ENCODE assay signal across 9 cellular contexts in the genomic region with DNA sequence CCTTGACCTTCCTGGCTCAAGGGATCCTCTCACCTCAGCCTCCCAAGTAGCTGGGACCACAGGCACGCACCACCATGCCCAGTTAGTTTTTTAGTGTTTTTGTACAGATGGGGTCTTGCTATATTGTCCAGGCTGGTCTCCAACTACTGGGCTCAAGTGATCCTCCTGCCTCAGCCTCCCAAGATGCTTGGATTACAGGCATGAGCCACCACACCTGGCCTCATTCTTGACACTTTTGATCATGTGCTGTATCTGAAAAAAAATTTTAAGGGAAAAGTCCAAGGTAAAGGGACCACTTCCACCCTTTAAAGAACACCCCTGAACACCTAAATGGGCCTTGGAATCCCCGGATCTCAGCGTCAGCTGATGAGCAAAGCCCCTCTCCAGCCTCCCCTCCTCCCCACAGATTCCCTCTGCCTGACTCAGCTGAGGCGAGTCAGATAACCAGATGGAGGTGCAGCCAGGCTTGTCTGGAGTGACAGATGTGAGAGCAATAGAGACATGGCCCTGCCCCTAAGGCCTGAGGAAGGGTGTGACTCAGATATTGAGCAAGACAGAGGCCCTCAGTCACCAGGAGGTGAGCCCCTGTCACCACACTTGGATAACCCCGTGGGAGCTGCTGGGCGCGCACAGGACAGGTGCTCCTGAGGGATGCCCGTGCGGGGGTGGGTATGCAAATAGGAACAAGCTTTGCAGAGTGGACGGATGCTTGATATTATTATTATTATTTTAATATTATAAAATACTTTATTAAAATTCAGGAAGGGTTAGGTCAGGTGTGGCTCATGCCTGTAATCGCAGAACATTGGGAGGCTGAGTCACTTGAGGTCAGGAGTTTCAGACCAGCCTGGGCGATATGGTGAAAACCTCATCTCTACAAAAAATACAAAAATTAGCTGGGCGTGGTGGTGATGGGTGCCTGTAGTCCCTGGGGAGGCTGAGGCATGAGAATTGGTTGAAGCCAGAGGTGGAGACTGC. TPM values are rescaled to one million over a fixed set of nuclear protein-coding genes. Genes with fewer than 3 reads are reported as not detected.
DNase-seq lines count a peak whose midpoint lies in the region; ATAC-seq and TF ChIP-seq lines count a peak whose summit lies in the region.
"Had no signal": no experiment of that assay in that cellular context is flagged by ENCODE, and none has a peak within 500 bp of the region (broad histone marks: within the 10 kb centered on the region; RNA-seq: fewer than 3 reads in every experiment).

No MANE protein-coding gene starts in this region.

- no peaks in the 10 kb centered on the region for H3K9me3 ChIP-seq in SK-N-SH
- H3K9me3 ChIP-seq: right lobe of liver had no signal

- no peak overlapping the region; the same call in 1 of the 2 replicates for H3K4me2 ChIP-seq in SK-N-SH

- peak; percentile 75 for ATAC-seq in GM18498 (IDR thresholded peaks at IDR 0.05; ENCODE audit: unreplicated experiment)
- ATAC-seq in HG02623 (IDR thresholded peaks at IDR 0.05; ENCODE audit: unreplicated experiment), result peak; percentile 81

- H3F3A ChIP-seq in SK-N-SH (replicated peaks; ENCODE audit: insufficient read depth), result peaks cover 10% of the 10 kb centered on the region

- peak in 1 of 2 experiments; percentile 31; a peak in 1 of 4 replicates for TF ChIP-seq EP300 in SK-N-SH (IDR thresholded peaks at IDR 0.05; ENCODE audit: borderline replicate concordance in 1 of 2, low read depth in 1 of 2, low read length in 1 of 2)

- H3K36me3 ChIP-seq in SK-N-SH (replicated peaks in 1 of 2; ENCODE audit: control insufficient read depth in 1 of 2, insufficient read depth in 2 of 2, low read length in 1 of 2), result no peaks in the 10 kb centered on the region
- H3K36me3 ChIP-seq: right lobe of liver had no signal

- CTCF ChIA-PET in SK-N-SH (lab: Yijun Ruan, JAX), result interaction anchor here (1.3 kb wide), 1 partner anchor 31 kb away, joined by 6 read pairs; no protein-coding TSS in a partner anchor

- TF ChIP-seq CTCF in AG10803 (conservative IDR thresholded peaks at IDR 0.05; ENCODE audit: low read length), result no peak
- no peak for TF ChIP-seq CTCF in SK-N-SH (IDR thresholded peaks at IDR 0.05)

- no peak overlapping the region; the same call in 1 of the 2 replicates for H2AFZ ChIP-seq in SK-N-SH (ENCODE audit: low read depth)

- H3K4me1 ChIP-seq in SK-N-SH (ENCODE audit: control insufficient read depth in 1 of 2, insufficient read depth in 2 of 2, low read depth in 1 of 2, low read length in 1 of 2), result peaks cover 4 to 6% of the 10 kb centered on the region in 2 experiments; a peak in 2 of 4 replicates
- H3K4me1 ChIP-seq: right lobe of liver had no signal

- DNase-seq in AG10803 (ENCODE audit: low read depth) (peak; percentile 94), NAMALWA (ENCODE audit: low spot score) (peak; percentile 96), SK-N-SH (peak; percentile 69), fibroblast of the conjunctiva (ENCODE audit: low read depth) (peak; percentile 47), hypothalamus (lab: John Stamatoyannopoulos, UW) (no peak)
- peak in 2 of 3 donors; percentile 40 to 67 for DNase-seq in stimulated activated CD4-positive, alpha-beta T cell treated with anti-CD3 and anti-CD28 coated beads, TNF-alpha, amount 100 ng/mL, for 48 hours (ENCODE audit: low read depth in 3 of 3)
- DNase-seq: right lobe of liver had no signal

- H3K9ac ChIP-seq in SK-N-SH, result no peak overlapping the region

- H3K4me3 ChIP-seq in AG10803 (ENCODE audit: low read length) (no peak overlapping the region), SK-N-SH (ENCODE audit: low read depth in 2 of 2, low read length in 1 of 2) (no peak overlapping the region)
- H3K4me3 ChIP-seq: right lobe of liver had no signal

- H4K20me1 ChIP-seq in SK-N-SH (ENCODE audit: insufficient read depth), result no peaks in the 10 kb centered on the region

- POLR2A ChIA-PET in SK-N-SH (lab: Yijun Ruan, JAX), result interaction anchor here (1.3 kb wide), 1 partner anchor 18 kb away, joined by 4 read pairs; a partner anchor contains a TSS

- no peak overlapping the region for H3K27ac ChIP-seq in SK-N-SH (ENCODE audit: low read depth in 2 of 2, low read length in 1 of 2)
- H3K27ac ChIP-seq: right lobe of liver had no signal

- H3K27me3 ChIP-seq in SK-N-SH (ENCODE audit: insufficient read depth), result no peaks in the 10 kb centered on the region
- H3K27me3 ChIP-seq: right lobe of liver had no signal

- WGBS in SK-N-SH (ENCODE audit: low lambda C conversion rate), result 48% methylated on average over 12 of the region's 13 CpGs

- H3K9me2 ChIP-seq in SK-N-SH, result no peaks in the 10 kb centered on the region

- H3K79me2 ChIP-seq in SK-N-SH (ENCODE audit: insufficient read depth), result no peaks in the 10 kb centered on the region

- no peak for TF ChIP-seq RAD21 in SK-N-SH (IDR thresholded peaks at IDR 0.05; ENCODE audit: low read length)

TF ChIP-seq in SK-N-SH, 30 proteins besides CTCF, POLR2A, EP300 and RAD21 (continues in another document):
- TF ChIP-seq, protein P1, sequence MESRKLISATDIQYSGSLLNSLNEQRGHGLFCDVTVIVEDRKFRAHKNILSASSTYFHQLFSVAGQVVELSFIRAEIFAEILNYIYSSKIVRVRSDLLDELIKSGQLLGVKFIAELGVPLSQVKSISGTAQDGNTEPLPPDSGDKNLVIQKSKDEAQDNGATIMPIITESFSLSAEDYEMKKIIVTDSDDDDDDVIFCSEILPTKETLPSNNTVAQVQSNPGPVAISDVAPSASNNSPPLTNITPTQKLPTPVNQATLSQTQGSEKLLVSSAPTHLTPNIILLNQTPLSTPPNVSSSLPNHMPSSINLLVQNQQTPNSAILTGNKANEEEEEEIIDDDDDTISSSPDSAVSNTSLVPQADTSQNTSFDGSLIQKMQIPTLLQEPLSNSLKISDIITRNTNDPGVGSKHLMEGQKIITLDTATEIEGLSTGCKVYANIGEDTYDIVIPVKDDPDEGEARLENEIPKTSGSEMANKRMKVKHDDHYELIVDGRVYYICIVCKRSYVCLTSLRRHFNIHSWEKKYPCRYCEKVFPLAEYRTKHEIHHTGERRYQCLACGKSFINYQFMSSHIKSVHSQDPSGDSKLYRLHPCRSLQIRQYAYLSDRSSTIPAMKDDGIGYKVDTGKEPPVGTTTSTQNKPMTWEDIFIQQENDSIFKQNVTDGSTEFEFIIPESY (IDR thresholded peaks at IDR 0.05; ENCODE audit: borderline replicate concordance, low read depth), result no peak
- TF ChIP-seq SMC3 (IDR thresholded peaks at IDR 0.05; ENCODE audit: low read depth, low read length), result no peak
- no peak for TF ChIP-seq RFX5 (IDR thresholded peaks at IDR 0.05; ENCODE audit: low read length)
- TF ChIP-seq TAF1 (IDR thresholded peaks at IDR 0.05; ENCODE audit: borderline replicate concordance, low read depth, low read length), result no peak
- TF ChIP-seq, protein P2, sequence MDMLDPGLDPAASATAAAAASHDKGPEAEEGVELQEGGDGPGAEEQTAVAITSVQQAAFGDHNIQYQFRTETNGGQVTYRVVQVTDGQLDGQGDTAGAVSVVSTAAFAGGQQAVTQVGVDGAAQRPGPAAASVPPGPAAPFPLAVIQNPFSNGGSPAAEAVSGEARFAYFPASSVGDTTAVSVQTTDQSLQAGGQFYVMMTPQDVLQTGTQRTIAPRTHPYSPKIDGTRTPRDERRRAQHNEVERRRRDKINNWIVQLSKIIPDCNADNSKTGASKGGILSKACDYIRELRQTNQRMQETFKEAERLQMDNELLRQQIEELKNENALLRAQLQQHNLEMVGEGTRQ (IDR thresholded peaks at IDR 0.05; ENCODE audit: borderline replicate concordance, low read depth, low read length), result no peak
- no peak for TF ChIP-seq MXI1 (IDR thresholded peaks at IDR 0.05; ENCODE audit: low read depth, low read length)
- TF ChIP-seq FOXJ3 (CRISPR knock-in tag; IDR thresholded peaks at IDR 0.05), result no peak
- no peak for TF ChIP-seq GATA2 (CRISPR knock-in tag; IDR thresholded peaks at IDR 0.05)
- TF ChIP-seq JUND (IDR thresholded peaks at IDR 0.05), result peak; percentile 90
- TF ChIP-seq GABPA (IDR thresholded peaks at IDR 0.05; ENCODE audit: low read depth), result no peak
- TF ChIP-seq ELF1 (IDR thresholded peaks at IDR 0.05), result no peak
- TF ChIP-seq FOXM1 (IDR thresholded peaks at IDR 0.05; ENCODE audit: low read depth), result no peak
- peak; percentile 91 for TF ChIP-seq TCF12 (IDR thresholded peaks at IDR 0.05)
- peak; percentile 26; the same call in 1 of the 2 replicates for TF ChIP-seq POLR2AphosphoS5 (IDR thresholded peaks at IDR 0.05; ENCODE audit: low read depth, low read length)
- TF ChIP-seq, protein P3, sequence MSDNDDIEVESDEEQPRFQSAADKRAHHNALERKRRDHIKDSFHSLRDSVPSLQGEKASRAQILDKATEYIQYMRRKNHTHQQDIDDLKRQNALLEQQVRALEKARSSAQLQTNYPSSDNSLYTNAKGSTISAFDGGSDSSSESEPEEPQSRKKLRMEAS (IDR thresholded peaks at IDR 0.05; ENCODE audit: low read depth), result peak; percentile 51
- TF ChIP-seq, protein P4, sequence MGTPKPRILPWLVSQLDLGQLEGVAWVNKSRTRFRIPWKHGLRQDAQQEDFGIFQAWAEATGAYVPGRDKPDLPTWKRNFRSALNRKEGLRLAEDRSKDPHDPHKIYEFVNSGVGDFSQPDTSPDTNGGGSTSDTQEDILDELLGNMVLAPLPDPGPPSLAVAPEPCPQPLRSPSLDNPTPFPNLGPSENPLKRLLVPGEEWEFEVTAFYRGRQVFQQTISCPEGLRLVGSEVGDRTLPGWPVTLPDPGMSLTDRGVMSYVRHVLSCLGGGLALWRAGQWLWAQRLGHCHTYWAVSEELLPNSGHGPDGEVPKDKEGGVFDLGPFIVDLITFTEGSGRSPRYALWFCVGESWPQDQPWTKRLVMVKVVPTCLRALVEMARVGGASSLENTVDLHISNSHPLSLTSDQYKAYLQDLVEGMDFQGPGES (IDR thresholded peaks at IDR 0.05; ENCODE audit: low read depth, low read length), result no peak
- no peak for TF ChIP-seq RXRA (IDR thresholded peaks at IDR 0.05; ENCODE audit: borderline replicate concordance, low read depth)

RNA-seq across cellular contexts. Expression of a gene that starts 5.0 kb away (rescaled TPM):
- polyA plus RNA-seq in SK-N-SH (2012; rRNA removed), result 2.4 and 3.4 TPM in 2 replicates
- 1.3 and 2.7 TPM in 2 replicates for polyA plus RNA-seq in SK-N-SH (2012; cell fraction: cytosol; rRNA removed)
- 1.5 and 4.3 TPM in 2 replicates for polyA plus RNA-seq in SK-N-SH (2012; cell fraction: nucleus; rRNA removed)

RNA-seq across cellular contexts. Expression of a gene that starts 17.1 kb away (rescaled TPM):
- polyA plus RNA-seq in SK-N-SH (2012; rRNA removed), result 875 and 1,000 TPM in 2 replicates
- 911 and 944 TPM in 2 replicates for polyA plus RNA-seq in SK-N-SH (2012; cell fraction: cytosol; rRNA removed)
- 283 and 326 TPM in 2 replicates for polyA plus RNA-seq in SK-N-SH (2012; cell fraction: nucleus; rRNA removed)

RNA-seq across cellular contexts. Expression of a gene that starts 17.7 kb away (rescaled TPM):
- polyA plus RNA-seq in SK-N-SH (2012; rRNA removed), result 649 and 699 TPM in 2 replicates
- polyA plus RNA-seq in SK-N-SH (2012; cell fraction: cytosol; rRNA removed), result 528 and 601 TPM in 2 replicates
- polyA plus RNA-seq in SK-N-SH (2012; cell fraction: nucleus; rRNA removed), result 225 and 384 TPM in 2 replicates

RNA-seq across cellular contexts. Expression of a gene that starts 23.9 kb away (rescaled TPM):
- polyA plus RNA-seq in SK-N-SH (2012; rRNA removed), result 43.4 and 44.7 TPM in 2 replicates
- polyA plus RNA-seq in SK-N-SH (2012; cell fraction: cytosol; rRNA removed), result 15.4 and 27.8 TPM in 2 replicates
- 86.8 and 120 TPM in 2 replicates for polyA plus RNA-seq in SK-N-SH (2012; cell fraction: nucleus; rRNA removed)

RNA-seq across cellular contexts. Expression of a gene that starts 29.7 kb away (rescaled TPM):
- polyA plus RNA-seq in SK-N-SH (2012; rRNA removed), result 27.8 and 31.7 TPM in 2 replicates
- polyA plus RNA-seq in SK-N-SH (2012; cell fraction: cytosol; rRNA removed), result 24.0 and 31.6 TPM in 2 replicates
- 42.5 and 71.4 TPM in 2 replicates for polyA plus RNA-seq in SK-N-SH (2012; cell fraction: nucleus; rRNA removed)

Comparison
In these comparisons a context has a peak if more than half of its experiments do, and no peak if none do; other contexts are left out.
1. DNase-seq: peak in AG10803 (single experiment), NAMALWA (single experiment), SK-N-SH (single experiment), fibroblast of the conjunctiva (single experiment) and stimulated activated CD4-positive, alpha-beta T cell treated with anti-CD3 and anti-CD28 coated beads, TNF-alpha, amount 100 ng/mL, for 48 hours (2 of 3); none in hypothalamus (0 of 51).